26 cellular contexts compared by ENCODE assay signal in the genomic region with DNA sequence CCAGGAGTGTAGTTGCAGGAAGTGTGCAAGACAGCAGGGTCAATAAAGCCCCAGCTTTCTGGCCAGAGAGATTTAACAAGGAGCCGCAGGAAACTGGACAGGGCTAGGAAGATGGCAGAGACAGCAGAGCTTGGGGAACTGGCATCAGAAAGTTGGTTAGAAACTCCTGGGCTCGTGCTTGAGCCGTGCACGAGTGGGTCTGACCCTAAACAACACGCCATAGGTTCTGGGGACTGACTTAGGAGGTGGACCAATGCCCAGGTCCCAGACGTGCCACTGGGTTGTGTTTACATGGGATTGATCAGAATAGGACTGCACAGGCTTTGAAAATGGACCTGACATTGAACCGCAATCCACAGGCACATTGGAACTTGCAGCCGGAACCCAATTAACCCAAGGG. TPM values are rescaled to one million over a fixed set of nuclear protein-coding genes. Genes with fewer than 3 reads are reported as not detected.
DNase-seq lines count a peak whose midpoint lies in the region; ATAC-seq and TF ChIP-seq lines count a peak whose summit lies in the region.
"Had no signal": no experiment of that assay in that cellular context is flagged by ENCODE, and none has a peak within 500 bp of the region (broad histone marks: within the 10 kb centered on the region; RNA-seq: fewer than 3 reads in every experiment).

No MANE protein-coding gene starts in this region.

- DNase-seq in EH (ENCODE audit: low read depth): peak; percentile 29
- DNase-seq in ascending aorta (ENCODE audit: low spot score in 2 of 2): no peak
- no peak for DNase-seq in mesothelial cell of epicardium (ENCODE audit: low spot score in 2 of 2, unreplicated experiment in 2 of 2)
- DNase-seq in NCI-H1048 (lab: John Stamatoyannopoulos, UW): no peak
- no peak for DNase-seq in retina
- DNase-seq in activated CD4-positive, alpha-beta T cell treated with anti-CD3 and anti-CD28 coated beads, Interleukin-2, amount 50 U/mL, for 48 hours: no peak
- DNase-seq: activated CD4-positive, CD25-positive, alpha-beta regulatory T cell treated with anti-CD3 and anti-CD28 coated beads, Interleukin-2, amount 50 U/mL, for 72 hours; activated CD8-positive, alpha-beta T cell treated with anti-CD3 and anti-CD28 coated beads for 36 hours; activated effector memory CD4-positive, alpha-beta T cell treated with anti-CD3 and anti-CD28 coated beads, Interleukin-2, amount 50 U/mL, for 16 hours; activated naive CD8-positive, alpha-beta T cell treated with anti-CD3 and anti-CD28 coated beads, Interleukin-2, amount 10 ng/mL, durations not matched to agents 7 days and 5 days; effector memory CD8-positive, alpha-beta T cell; GOT3; immature natural killer cell; NCI-H146; NCI-H510A treated with DMSO at 0.1 percent for 48 hours; stimulated activated CD4-positive, alpha-beta T cell treated with anti-CD3 and anti-CD28 coated beads, Interleukin-4, amount 100 ng/mL, for 1 hour; T-helper 1 cell; testis had no signal

- H3K27ac ChIP-seq in ascending aorta (peak overlapping the region; percentile 51 to 66), subcutaneous abdominal adipose tissue (ENCODE audit: low read depth, low read length) (peak overlapping the region; percentile 83)
- H3K27ac ChIP-seq: hepatocyte, KMS-11, testis had no signal

- no peaks in the 10 kb centered on the region for H3K36me3 Mint-ChIP-seq in mesothelial cell of epicardium
- H3K36me3 Mint-ChIP-seq: activated naive CD8-positive, alpha-beta T cell treated with anti-CD3 and anti-CD28 coated beads, Interleukin-2, amount 10 ng/mL, durations not matched to agents 7 days and 5 days; brain; immature natural killer cell; stimulated activated memory B cell treated with anti-CD40 and anti-IgM and Interleukin-4, amounts not matched to agents 10 μg/mL and 1 μg/mL and 100 μg/mL, for 72 hours had no signal

- H3K9ac ChIP-seq in subcutaneous abdominal adipose tissue (ENCODE audit: low read length in 5 of 5): peak overlapping the region in 2 of 5 donors; percentile 40 to 57
- H3K9ac ChIP-seq: KMS-11 had no signal

- H3K4me3 ChIP-seq in ascending aorta (no peak overlapping the region), subcutaneous abdominal adipose tissue (ENCODE audit: low read depth in 1 of 5, low read length in 5 of 5) (no peak overlapping the region)
- H3K4me3 ChIP-seq: hepatocyte, testis had no signal

- peaks cover 28% of the 10 kb centered on the region for H3K9me3 Mint-ChIP-seq in mesothelial cell of epicardium

- peaks cover 2% of the 10 kb centered on the region for H3K4me1 Mint-ChIP-seq in mesothelial cell of epicardium
- H3K4me1 Mint-ChIP-seq: activated naive CD8-positive, alpha-beta T cell treated with anti-CD3 and anti-CD28 coated beads, Interleukin-2, amount 10 ng/mL, durations not matched to agents 7 days and 5 days; brain; immature natural killer cell; stimulated activated memory B cell treated with anti-CD40 and anti-IgM and Interleukin-4, amounts not matched to agents 10 μg/mL and 1 μg/mL and 100 μg/mL, for 72 hours had no signal

- H3K36me3 ChIP-seq in ascending aorta (no peaks in the 10 kb centered on the region), subcutaneous abdominal adipose tissue (ENCODE audit: control insufficient read depth in 5 of 5, insufficient read depth in 5 of 5, low read length in 5 of 5) (no peaks in the 10 kb centered on the region)

- intact Hi-C loops in ascending aorta (cut with DNase I): no loop called here

- peaks cover 0 to 13% of the 10 kb centered on the region in 2 donors for H3K9me3 ChIP-seq in ascending aorta
- peaks cover 0 to 3% (median 0%) of the 10 kb centered on the region in 5 donors for H3K9me3 ChIP-seq in subcutaneous abdominal adipose tissue (ENCODE audit: control insufficient read depth in 5 of 5, low read length in 5 of 5)
- H3K9me3 ChIP-seq: testis had no signal

- no peaks in the 10 kb centered on the region for H3K27me3 ChIP-seq in ascending aorta
- no peaks in the 10 kb centered on the region for H3K27me3 ChIP-seq in subcutaneous abdominal adipose tissue (ENCODE audit: control insufficient read depth in 5 of 5, insufficient read depth in 4 of 5, low read length in 5 of 5)
- H3K27me3 ChIP-seq: hepatocyte, testis had no signal

- no peak overlapping the region for H3K4me3 Mint-ChIP-seq in mesothelial cell of epicardium
- H3K4me3 Mint-ChIP-seq: activated CD8-positive, alpha-beta T cell treated with anti-CD3 and anti-CD28 coated beads for 36 hours; activated naive CD8-positive, alpha-beta T cell treated with anti-CD3 and anti-CD28 coated beads, Interleukin-2, amount 10 ng/mL, durations not matched to agents 7 days and 5 days; brain; effector memory CD8-positive, alpha-beta T cell; immature natural killer cell; neural crest cell; stimulated activated memory B cell treated with anti-CD40 and anti-IgM and Interleukin-4, amounts not matched to agents 10 μg/mL and 1 μg/mL and 100 μg/mL, for 72 hours had no signal

- H3K27me3 Mint-ChIP-seq in mesothelial cell of epicardium (ENCODE audit: low read depth): no peaks in the 10 kb centered on the region
- H3K27me3 Mint-ChIP-seq: activated naive CD8-positive, alpha-beta T cell treated with anti-CD3 and anti-CD28 coated beads, Interleukin-2, amount 10 ng/mL, durations not matched to agents 7 days and 5 days; stimulated activated memory B cell treated with anti-CD40 and anti-IgM and Interleukin-4, amounts not matched to agents 10 μg/mL and 1 μg/mL and 100 μg/mL, for 72 hours had no signal

- no peak for ATAC-seq in HG03139 (IDR thresholded peaks at IDR 0.05; ENCODE audit: unreplicated experiment)
- ATAC-seq: activated CD8-positive, alpha-beta T cell treated with anti-CD3 and anti-CD28 coated beads for 36 hours; effector memory CD8-positive, alpha-beta T cell; stimulated activated memory B cell treated with anti-CD40 and anti-IgM and Interleukin-4, amounts not matched to agents 10 μg/mL and 1 μg/mL and 100 μg/mL, for 72 hours had no signal

- H3K27ac Mint-ChIP-seq in mesothelial cell of epicardium: peak overlapping the region; percentile 12
- H3K27ac Mint-ChIP-seq: activated CD8-positive, alpha-beta T cell treated with anti-CD3 and anti-CD28 coated beads for 36 hours; activated naive CD8-positive, alpha-beta T cell treated with anti-CD3 and anti-CD28 coated beads, Interleukin-2, amount 10 ng/mL, durations not matched to agents 7 days and 5 days; brain; effector memory CD8-positive, alpha-beta T cell; immature natural killer cell; stimulated activated memory B cell treated with anti-CD40 and anti-IgM and Interleukin-4, amounts not matched to agents 10 μg/mL and 1 μg/mL and 100 μg/mL, for 72 hours had no signal

- TF ChIP-seq CTCF in ascending aorta (IDR thresholded peaks at IDR 0.05) (no peak), mesothelial cell of epicardium (IDR thresholded peaks at IDR 0.05; ENCODE audit: unreplicated experiment) (no peak)

- H3K4me1 ChIP-seq in ascending aorta (no peaks in the 10 kb centered on the region), subcutaneous abdominal adipose tissue (ENCODE audit: control insufficient read depth in 5 of 5, insufficient read depth in 5 of 5, low read length in 5 of 5) (peaks cover 15 to 73% (median 61%) of the 10 kb centered on the region in 5 donors)
- H3K4me1 ChIP-seq: testis had no signal

RNA-seq across cellular contexts. Expression of a gene that starts 41.5 kb away (rescaled TPM):
- total RNA-seq in ascending aorta: 51.0 TPM
- total RNA-seq in mesothelial cell of epicardium: 8.2 to 10.5 TPM (median 9.5 TPM) in 3 replicates
- total RNA-seq: activated CD8-positive, alpha-beta T cell treated with anti-CD3 and anti-CD28 coated beads for 36 hours; activated naive CD8-positive, alpha-beta T cell treated with anti-CD3 and anti-CD28 coated beads, Interleukin-2, amount 10 ng/mL, durations not matched to agents 7 days and 5 days; SK-MEL-5 had no signal
